8 cellular contexts compared by ENCODE assay signal in genomic region chr14:23286904-23287479, GRCh38. TPM values are rescaled to one million over a fixed set of nuclear protein-coding genes. Genes with fewer than 3 reads are reported as not detected.
DNase-seq lines count a peak whose midpoint lies in the region; ATAC-seq and TF ChIP-seq lines count a peak whose summit lies in the region.

No MANE protein-coding gene starts in this region.

- no peak for TF ChIP-seq CTCF in CD4-positive, alpha-beta T cell (IDR thresholded peaks at IDR 0.05)
- TF ChIP-seq CTCF in neutrophil (IDR thresholded peaks at IDR 0.05) = no peak

- peaks cover 32% of the 10 kb centered on the region for H3K4me1 Mint-ChIP-seq in CD4-positive, alpha-beta T cell (ENCODE audit: low read depth)

- CTCF ChIA-PET in CD4-positive, alpha-beta T cell (lab: Charles Lee) = interaction anchor here (0.6 to 2.5 kb wide), 3 partner anchors 8 to 108 kb away, joined by 3 to 23 read pairs (median 16); no protein-coding TSS in a partner anchor

- no peak for DNase-seq in CD4-positive, alpha-beta T cell
- DNase-seq in NT2/D1 (ENCODE audit: low read depth, low spot score) = no peak
- no peak for DNase-seq in epidermal melanocyte (ENCODE audit: insufficient read length, low spot score)
- no peak for DNase-seq in glomerular visceral epithelial cell (ENCODE audit: extremely low spot score)
- DNase-seq in DMS79 (lab: John Stamatoyannopoulos, UW) = no peak
- DNase-seq in pons (ENCODE audit: low spot score) = no peak

- POLR2A ChIA-PET in CD4-positive, alpha-beta T cell (lab: Charles Lee) = interaction anchor here (0.6 to 4.9 kb wide), 11 partner anchors 8 to 521 kb away, joined by 3 to 104 read pairs (median 6); partner anchors contain the start of genes ACIN1, C14orf119, HAUS4 and OXA1L

- H3K27me3 Mint-ChIP-seq in CD4-positive, alpha-beta T cell = no peaks in the 10 kb centered on the region

- peaks cover 5% of the 10 kb centered on the region for H3K36me3 ChIP-seq in NT2/D1 (ENCODE audit: insufficient read depth, insufficient read length, low read length)
- H3K36me3 ChIP-seq in endocrine pancreas (ENCODE audit: control insufficient read depth, insufficient read depth, low read length) = no peaks in the 10 kb centered on the region
- H3K36me3 ChIP-seq in neutrophil = no peaks in the 10 kb centered on the region

- H3K27me3 ChIP-seq in CD4-positive, alpha-beta T cell (ENCODE audit: control insufficient read depth, insufficient read depth, low read length) = no peaks in the 10 kb centered on the region
- H3K27me3 ChIP-seq in NT2/D1 (ENCODE audit: insufficient read depth, insufficient read length) (peaks cover 52% of the 10 kb centered on the region), endocrine pancreas (ENCODE audit: control insufficient read depth, insufficient read depth, low read length) (no peaks in the 10 kb centered on the region), neutrophil (no peaks in the 10 kb centered on the region)

- H3K4me1 ChIP-seq in NT2/D1 (ENCODE audit: insufficient read depth, insufficient read length) (peaks cover 4% of the 10 kb centered on the region), endocrine pancreas (ENCODE audit: control insufficient read depth, insufficient read depth, low read length) (peaks cover 5% of the 10 kb centered on the region), neutrophil (ENCODE audit: control insufficient read depth in 1 of 2, insufficient read depth in 1 of 2, low read depth in 1 of 2, low read length in 1 of 2) (peaks cover 23 to 30% of the 10 kb centered on the region in 2 experiments)

- H3K4me3 Mint-ChIP-seq in CD4-positive, alpha-beta T cell = peak overlapping the region; percentile 95

- H3K9me3 ChIP-seq in CD4-positive, alpha-beta T cell (ENCODE audit: control insufficient read depth, low read length) = no peaks in the 10 kb centered on the region
- H3K9me3 ChIP-seq in NT2/D1 (ENCODE audit: insufficient read depth, low read length) (no peaks in the 10 kb centered on the region), endocrine pancreas (ENCODE audit: control insufficient read depth, low read length) (no peaks in the 10 kb centered on the region), neutrophil (no peaks in the 10 kb centered on the region)

- peak overlapping the region; percentile 81 for H3K27ac ChIP-seq in CD4-positive, alpha-beta T cell (ENCODE audit: low read depth, low read length)
- peak overlapping the region; percentile 86 for H3K27ac ChIP-seq in neutrophil

- H3K9ac ChIP-seq in NT2/D1 (ENCODE audit: insufficient read length, low read depth) (no peak overlapping the region), endocrine pancreas (ENCODE audit: control insufficient read depth, insufficient read depth, low read length) (peak overlapping the region; percentile 73)

- intact Hi-C loops in CD4-positive, alpha-beta T cell (cut with DNase I, micrococcal nuclease) = loop anchor here (1.0 to 10.0 kb wide), 7 partner anchors 8 to 702 kb away; partner anchors contain the start of genes ACIN1 (in 2 of the 2), C14orf119 (in 2 of the 2), PABPN1 (in 2 of the 2) and DAD1 (in 1 of the 2)

- H3K27ac Mint-ChIP-seq in CD4-positive, alpha-beta T cell = peak overlapping the region; percentile 94

- no peaks in the 10 kb centered on the region for H3K9me3 Mint-ChIP-seq in CD4-positive, alpha-beta T cell

- H3K4me3 ChIP-seq in NT2/D1 (ENCODE audit: insufficient read length, low read depth) = peak overlapping the region; percentile 41
- peak overlapping the region; percentile 82 for H3K4me3 ChIP-seq in endocrine pancreas (ENCODE audit: control insufficient read depth, insufficient read depth, low read length)
- peak overlapping the region; percentile 89 for H3K4me3 ChIP-seq in neutrophil (ENCODE audit: low read depth in 1 of 2, low read length in 1 of 2)

- ATAC-seq in CD4-positive, alpha-beta T cell (ENCODE audit: poor library complexity) = no peak

- peaks cover 10% of the 10 kb centered on the region for H3K36me3 Mint-ChIP-seq in CD4-positive, alpha-beta T cell (ENCODE audit: low read depth)

RNA-seq across cellular contexts. Expression of gene HOMEZ, which starts 1.1 kb away (rescaled TPM):
- 1 to 10 TPM; 2.0 to 2.8 TPM for total RNA-seq in CD4-positive, alpha-beta T cell

RNA-seq across cellular contexts. Expression of gene PPP1R3E, which starts 15.7 kb away (rescaled TPM):
- 10 to 100 TPM; 51.0 to 53.8 TPM for total RNA-seq in CD4-positive, alpha-beta T cell

RNA-seq across cellular contexts. Expression of gene BCL2L2, which starts 19.6 kb away (rescaled TPM):
- 1 to 10 TPM; 2.3 to 3.7 TPM for total RNA-seq in CD4-positive, alpha-beta T cell

RNA-seq across cellular contexts. Expression of gene PABPN1, which starts 34.3 kb away (rescaled TPM):
- 100 to 1,000 TPM; 188 to 195 TPM for total RNA-seq in CD4-positive, alpha-beta T cell

RNA-seq across cellular contexts. Expression of gene RNF212B, which starts 49.3 kb away (rescaled TPM):
- not detected for total RNA-seq in CD4-positive, alpha-beta T cell
